Comparison of ENCODE assay signal across 16 cellular contexts in the genomic region with DNA sequence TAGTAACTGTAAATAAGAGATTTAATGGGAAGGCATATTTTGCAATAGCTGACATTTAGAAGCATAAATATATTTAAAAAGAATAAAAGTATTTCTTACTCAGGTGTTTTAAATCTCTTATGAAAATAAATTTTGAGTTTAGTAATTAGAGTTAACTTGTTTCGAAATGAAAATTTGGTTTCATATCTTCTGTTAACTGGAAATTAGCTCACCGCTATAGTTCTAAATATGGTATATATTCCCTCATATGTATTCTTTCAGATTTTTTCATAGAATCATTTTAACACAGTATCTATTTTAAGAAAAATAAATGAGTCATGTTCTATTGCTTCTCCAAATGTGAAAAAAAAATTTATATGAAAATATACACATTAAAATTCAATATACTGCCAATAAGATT.
DNase-seq lines count a peak whose midpoint lies in the region; ATAC-seq, FAIRE-seq and TF ChIP-seq lines count a peak whose summit lies in the region.
"Had no signal": no experiment of that assay in that cellular context is flagged by ENCODE, and none has a peak within 500 bp of the region (broad histone marks: within the 10 kb centered on the region; RNA-seq: fewer than 3 reads in every experiment).

No MANE protein-coding gene starts in this region.

- ATAC-seq in gastrocnemius medialis, result no peak
- no peak for ATAC-seq in GM18858 (IDR thresholded peaks at IDR 0.05; ENCODE audit: unreplicated experiment)
- no peak for ATAC-seq in GM21423 (IDR thresholded peaks at IDR 0.05; ENCODE audit: unreplicated experiment)
- no peak for ATAC-seq in HG02571 (IDR thresholded peaks at IDR 0.05; ENCODE audit: unreplicated experiment)
- ATAC-seq: K562 had no signal

- TF ChIP-seq CTCF in GM06990 (IDR thresholded peaks at IDR 0.05; ENCODE audit: insufficient read depth, low read length, poor library complexity, severe bottlenecking), result no peak
- no peak for TF ChIP-seq CTCF in astrocyte (IDR thresholded peaks at IDR 0.05; ENCODE audit: insufficient read depth, low read depth, low read length)
- no peak for TF ChIP-seq CTCF in osteoblast (IDR thresholded peaks at IDR 0.05; ENCODE audit: extremely low read depth, low read depth, low read length)
- no peak for TF ChIP-seq CTCF in gastrocnemius medialis (IDR thresholded peaks at IDR 0.05 in 4 of 5, conservative IDR thresholded peaks at IDR 0.05 in 1 of 5)

- H3K9me3 ChIP-seq in astrocyte (ENCODE audit: insufficient read depth, low read depth, low read length), result no peaks in the 10 kb centered on the region
- no peaks in the 10 kb centered on the region for H3K9me3 ChIP-seq in osteoblast (ENCODE audit: low read depth, low read length)
- H3K9me3 ChIP-seq in gastrocnemius medialis, result no peaks in the 10 kb centered on the region
- H3K9me3 ChIP-seq: Caco-2 had no signal

- H3K4me1 ChIP-seq in astrocyte (ENCODE audit: insufficient read depth, low read length), result peaks cover 4% of the 10 kb centered on the region
- H3K4me1 ChIP-seq in osteoblast (ENCODE audit: insufficient read depth, low read length), result peaks cover 8% of the 10 kb centered on the region
- H3K4me1 ChIP-seq in gastrocnemius medialis, result no peaks in the 10 kb centered on the region

- no peak overlapping the region for H2AFZ ChIP-seq in astrocyte (ENCODE audit: low read depth, low read length)
- no peak overlapping the region for H2AFZ ChIP-seq in osteoblast (ENCODE audit: low read length)

- H3K4me2 ChIP-seq in astrocyte (ENCODE audit: low read length) (peak overlapping the region; percentile 67), osteoblast (ENCODE audit: insufficient read depth, low read length) (no peak overlapping the region)

- no peak overlapping the region for H3K4me3 ChIP-seq in GM06990 (replicated peaks; ENCODE audit: low read depth, low read length)
- H3K4me3 ChIP-seq in astrocyte (ENCODE audit: insufficient read depth, low read depth, low read length), result no peak overlapping the region
- H3K4me3 ChIP-seq in osteoblast (ENCODE audit: insufficient read depth, low read length), result no peak overlapping the region
- no peak overlapping the region for H3K4me3 ChIP-seq in gastrocnemius medialis
- H3K4me3 ChIP-seq: K562 had no signal

- no peaks in the 10 kb centered on the region for H4K20me1 ChIP-seq in astrocyte (ENCODE audit: insufficient read depth, low read length)
- H4K20me1 ChIP-seq in osteoblast (ENCODE audit: insufficient read depth, low read length), result no peaks in the 10 kb centered on the region

- no peaks in the 10 kb centered on the region for H3K9me3 Mint-ChIP-seq in astrocyte (ENCODE audit: unreplicated experiment)
- H3K9me3 Mint-ChIP-seq: CD4-positive, alpha-beta T cell had no signal

- FAIRE-seq in astrocyte (lab: Jason Lieb, UNC), result no peak
- FAIRE-seq in frontal cortex (lab: Jason Lieb, UNC), result peak; percentile 8
- FAIRE-seq: D721Med, G401.6, H54, HTR-8/SVneo, K562 had no signal

- peak overlapping the region; percentile 75 for H3K27ac Mint-ChIP-seq in astrocyte (ENCODE audit: unreplicated experiment)
- H3K27ac Mint-ChIP-seq: CD4-positive, alpha-beta T cell had no signal

- DNase-seq in GM06990 (ENCODE audit: extremely low read depth, insufficient read length), result peak; percentile 28
- DNase-seq in astrocyte (ENCODE audit: low read depth), result no peak
- DNase-seq in frontal cortex (ENCODE audit: low spot score in 2 of 2), result no peak
- DNase-seq in osteoblast (ENCODE audit: insufficient read length, low spot score, missing footprints), result no peak
- DNase-seq in gastrocnemius medialis, result no peak
- DNase-seq: Caco-2; CD4-positive, alpha-beta T cell had no signal

- H3K4me1 Mint-ChIP-seq in astrocyte (ENCODE audit: low read depth, unreplicated experiment), result peaks cover 34% of the 10 kb centered on the region

- H3K4me3 Mint-ChIP-seq in astrocyte (ENCODE audit: unreplicated experiment), result no peak overlapping the region
- H3K4me3 Mint-ChIP-seq: CD4-positive, alpha-beta T cell had no signal

- in situ Hi-C loops in gastrocnemius medialis (cut with MboI; ENCODE audit: low sequenced_read_pairs in 4 of 4), result no loop called here

- intact Hi-C loops in gastrocnemius medialis (cut with DNase I; ENCODE audit: low total_unique reads), result no loop called here

- no peaks in the 10 kb centered on the region; the same call in 1 of the 2 replicates for H3K27me3 ChIP-seq in GM06990 (replicated peaks; ENCODE audit: control insufficient read depth, insufficient read depth, low read length)
- no peaks in the 10 kb centered on the region for H3K27me3 ChIP-seq in astrocyte (ENCODE audit: insufficient read depth, low read length)
- no peaks in the 10 kb centered on the region for H3K27me3 ChIP-seq in osteoblast (ENCODE audit: insufficient read depth, low read length)
- H3K27me3 ChIP-seq in gastrocnemius medialis, result no peaks in the 10 kb centered on the region

- H3K36me3 ChIP-seq in GM06990 (ENCODE audit: control insufficient read depth, insufficient read depth, low read length), result no peaks in the 10 kb centered on the region
- H3K36me3 ChIP-seq in astrocyte (ENCODE audit: insufficient read depth, low read length), result no peaks in the 10 kb centered on the region
- no peaks in the 10 kb centered on the region for H3K36me3 ChIP-seq in osteoblast (ENCODE audit: insufficient read depth, low read length)
- no peaks in the 10 kb centered on the region for H3K36me3 ChIP-seq in gastrocnemius medialis

- no peak overlapping the region for H3K9ac ChIP-seq in astrocyte (ENCODE audit: low read length)

- H3K36me3 Mint-ChIP-seq in astrocyte (ENCODE audit: low read depth, unreplicated experiment), result no peaks in the 10 kb centered on the region

- H3K79me2 ChIP-seq in astrocyte (ENCODE audit: insufficient read depth, low read length) (no peaks in the 10 kb centered on the region), osteoblast (ENCODE audit: insufficient read depth, low read length) (no peaks in the 10 kb centered on the region)

- no peaks in the 10 kb centered on the region for H3K27me3 Mint-ChIP-seq in astrocyte (ENCODE audit: low read depth, unreplicated experiment)
- H3K27me3 Mint-ChIP-seq: CD4-positive, alpha-beta T cell had no signal

- H3K27ac ChIP-seq in astrocyte (ENCODE audit: low read depth, low read length) (peak overlapping the region; percentile 23), osteoblast (ENCODE audit: low read depth, low read length) (peak overlapping the region; percentile 21), gastrocnemius medialis (no peak overlapping the region)
- H3K27ac ChIP-seq: C4-2B had no signal

- no peak for TF ChIP-seq POLR2A in gastrocnemius medialis (IDR thresholded peaks at IDR 0.05)

Comparison
In these comparisons a context has a peak if more than half of its experiments do, and no peak if none do; other contexts are left out.
1. H3K27ac ChIP-seq: peak in astrocyte (single experiment) and osteoblast (single experiment); none in gastrocnemius medialis (0 of 4).